14 cellular contexts compared by ENCODE assay signal in genomic region chr10:79183468-79183865, GRCh38.
A peak's percentile ranks its signal among the peaks of the same experiment; 100 is the strongest.
DNase-seq lines count a peak whose midpoint lies in the region; ATAC-seq, FAIRE-seq and TF ChIP-seq lines count a peak whose summit lies in the region.
"Had no signal": no experiment of that assay in that cellular context is flagged by ENCODE, and none has a peak within 500 bp of the region (broad histone marks: within the 10 kb centered on the region; RNA-seq: fewer than 3 reads in every experiment).

No MANE protein-coding gene starts in this region.

- TF ChIP-seq CTCF in astrocyte (IDR thresholded peaks at IDR 0.05; ENCODE audit: insufficient read depth, low read depth, low read length) (no peak), lung (IDR thresholded peaks at IDR 0.05; ENCODE audit: control extremely low read depth, extremely low read depth) (no peak), thyroid gland (IDR thresholded peaks at IDR 0.05) (no peak)

- H3K9ac ChIP-seq in Karpas-422 (ENCODE audit: low read length) = no peak overlapping the region
- peak overlapping the region; percentile 67 for H3K9ac ChIP-seq in astrocyte (ENCODE audit: low read length)

- no peaks in the 10 kb centered on the region for H3K79me2 ChIP-seq in Karpas-422 (ENCODE audit: low read length)
- peaks cover 72% of the 10 kb centered on the region for H3K79me2 ChIP-seq in astrocyte (ENCODE audit: insufficient read depth, low read length)

- intact Hi-C loops in thyroid gland (cut with DNase I) = no loop called here

- peak overlapping the region; percentile 93 for H3K27ac Mint-ChIP-seq in astrocyte (ENCODE audit: unreplicated experiment)
- H3K27ac Mint-ChIP-seq: activated naive CD8-positive, alpha-beta T cell treated with anti-CD3 and anti-CD28 coated beads for 36 hours; CD8-positive, alpha-beta T cell; stimulated activated naive B cell treated with anti-CD40 and anti-IgM and Interleukin-4, amounts not matched to agents 10 μg/mL and 1 μg/mL and 100 μg/mL, for 72 hours had no signal

- H3K4me3 ChIP-seq in Karpas-422 (ENCODE audit: low read length) (no peak overlapping the region), astrocyte (ENCODE audit: insufficient read depth, low read depth, low read length) (no peak overlapping the region), lung (no peak overlapping the region), thyroid gland (replicated peaks in 1 of 3) (no peak overlapping the region)
- H3K4me3 ChIP-seq: coronary artery had no signal

- no peak for ATAC-seq in lung (ENCODE audit: insufficient read depth, low FRiP score)
- no peak for ATAC-seq in HG03460 (IDR thresholded peaks at IDR 0.05; ENCODE audit: unreplicated experiment)
- ATAC-seq: CD8-positive, alpha-beta T cell; stimulated activated naive B cell treated with anti-CD40 and anti-IgM and Interleukin-4, amounts not matched to agents 10 μg/mL and 1 μg/mL and 100 μg/mL, for 72 hours had no signal

- H3K4me2 ChIP-seq in Karpas-422 (ENCODE audit: low read depth, low read length, poor library complexity, severe bottlenecking) (no peak overlapping the region), astrocyte (ENCODE audit: low read length) (peak overlapping the region; percentile 63)

- H3K27me3 Mint-ChIP-seq in astrocyte (ENCODE audit: low read depth, unreplicated experiment) = no peaks in the 10 kb centered on the region
- H3K27me3 Mint-ChIP-seq: activated naive CD8-positive, alpha-beta T cell treated with anti-CD3 and anti-CD28 coated beads for 36 hours had no signal

- H4K20me1 ChIP-seq in Karpas-422 (ENCODE audit: insufficient read depth, low read depth, low read length) (peaks cover 23% of the 10 kb centered on the region; the same call in 1 of the 2 replicates), astrocyte (ENCODE audit: insufficient read depth, low read length) (peaks cover 78% of the 10 kb centered on the region)

- TF ChIP-seq POLR2A in thyroid gland (IDR thresholded peaks at IDR 0.05) = no peak

- WGBS in lung, 2 donors = 80 to 91% methylated on average over 5 of the region's 5 CpGs
- 90 to 98% methylated on average over 5 of the region's 5 CpGs for WGBS in thyroid gland, 2 donors

- peak overlapping the region; percentile 58 for H3K4me3 Mint-ChIP-seq in astrocyte (ENCODE audit: unreplicated experiment)
- H3K4me3 Mint-ChIP-seq: activated naive CD8-positive, alpha-beta T cell treated with anti-CD3 and anti-CD28 coated beads for 36 hours; CD8-positive, alpha-beta T cell; stimulated activated naive B cell treated with anti-CD40 and anti-IgM and Interleukin-4, amounts not matched to agents 10 μg/mL and 1 μg/mL and 100 μg/mL, for 72 hours had no signal

- DNase-seq in Karpas-422 (peak; percentile 36), astrocyte (ENCODE audit: low read depth) (no peak), lung (ENCODE audit: low spot score) (no peak), thyroid gland (no peak), SIG-M5 treated with dmso at 0.1 percent for 504 hours (lab: John Stamatoyannopoulos, UW; ENCODE audit: unreplicated experiment) (no peak), dedifferentiated amniotic fluid mesenchymal stem cell (ENCODE audit: extremely low spot score) (no peak)
- DNase-seq: activated CD4-positive, CD25-positive, alpha-beta regulatory T cell treated with anti-CD3 and anti-CD28 coated beads, Interleukin-2, amount 50 U/mL, for 72 hours; activated naive CD8-positive, alpha-beta T cell treated with anti-CD3 and anti-CD28 coated beads for 36 hours; CD8-positive, alpha-beta T cell; GF-D8; stimulated activated CD4-positive, alpha-beta T cell treated with anti-CD3 and anti-CD28 coated beads, Interleukin-4, amount 100 ng/mL, for 4 hours; stimulated activated naive B cell treated with anti-CD40 and anti-IgM and Interleukin-4, amounts not matched to agents 10 μg/mL and 1 μg/mL and 100 μg/mL, for 72 hours had no signal

- no peaks in the 10 kb centered on the region for H3K9me3 ChIP-seq in Karpas-422 (ENCODE audit: low read length)
- H3K9me3 ChIP-seq in astrocyte (ENCODE audit: insufficient read depth, low read depth, low read length) = no peaks in the 10 kb centered on the region
- H3K9me3 ChIP-seq in lung (ENCODE audit: control insufficient read depth in 2 of 2, insufficient read depth in 1 of 2, low read length in 1 of 2) = no peaks in the 10 kb centered on the region
- no peaks in the 10 kb centered on the region for H3K9me3 ChIP-seq in thyroid gland

- H3K4me1 Mint-ChIP-seq in astrocyte (ENCODE audit: low read depth, unreplicated experiment) = peaks cover 84% of the 10 kb centered on the region
- H3K4me1 Mint-ChIP-seq: activated naive CD8-positive, alpha-beta T cell treated with anti-CD3 and anti-CD28 coated beads for 36 hours had no signal

- FAIRE-seq in astrocyte (lab: Jason Lieb, UNC) = no peak

- H3K4me1 ChIP-seq in Karpas-422 (ENCODE audit: low read length) (peaks cover 39% of the 10 kb centered on the region), astrocyte (ENCODE audit: insufficient read depth, low read length) (peaks cover 68% of the 10 kb centered on the region), lung (ENCODE audit: control insufficient read depth in 2 of 2, insufficient read depth in 2 of 2, low read length in 2 of 2) (peaks cover 19 to 64% of the 10 kb centered on the region in 2 donors), thyroid gland (peaks cover 74 to 95% of the 10 kb centered on the region in 2 donors)

- H3K36me3 ChIP-seq in Karpas-422 (ENCODE audit: insufficient read depth, low read length) (no peaks in the 10 kb centered on the region), astrocyte (ENCODE audit: insufficient read depth, low read length) (peaks cover 6% of the 10 kb centered on the region), lung (ENCODE audit: control insufficient read depth in 2 of 2, insufficient read depth in 2 of 2, low read length in 2 of 2) (peaks cover 0 to 6% of the 10 kb centered on the region in 2 donors), thyroid gland (peaks cover 0 to 3% of the 10 kb centered on the region in 2 donors)

- H2AFZ ChIP-seq in Karpas-422 (ENCODE audit: low read length) (no peak overlapping the region), astrocyte (ENCODE audit: low read depth, low read length) (no peak overlapping the region)

- H3K27ac ChIP-seq in Karpas-422 (ENCODE audit: low read length) = no peak overlapping the region
- peak overlapping the region; percentile 67 for H3K27ac ChIP-seq in astrocyte (ENCODE audit: low read depth, low read length)
- peak overlapping the region; percentile 46 to 83 for H3K27ac ChIP-seq in lung (ENCODE audit: low read depth in 1 of 2, low read length in 1 of 2)
- peak overlapping the region in 2 of 3 donors; percentile 72 to 88 for H3K27ac ChIP-seq in thyroid gland

- H3K9me3 Mint-ChIP-seq in astrocyte (ENCODE audit: unreplicated experiment) = no peaks in the 10 kb centered on the region
- H3K9me3 Mint-ChIP-seq: activated naive CD8-positive, alpha-beta T cell treated with anti-CD3 and anti-CD28 coated beads for 36 hours; CD8-positive, alpha-beta T cell; stimulated activated naive B cell treated with anti-CD40 and anti-IgM and Interleukin-4, amounts not matched to agents 10 μg/mL and 1 μg/mL and 100 μg/mL, for 72 hours had no signal

- H3K27me3 ChIP-seq in Karpas-422 (ENCODE audit: low read length) (no peaks in the 10 kb centered on the region; the same call in 1 of the 2 replicates), astrocyte (ENCODE audit: insufficient read depth, low read length) (no peaks in the 10 kb centered on the region), lung (ENCODE audit: control insufficient read depth, insufficient read depth) (no peaks in the 10 kb centered on the region), thyroid gland (no peaks in the 10 kb centered on the region)

- no peaks in the 10 kb centered on the region for H3K9me2 ChIP-seq in Karpas-422 (replicated peaks; ENCODE audit: insufficient read depth, low read length)

- peaks cover 7% of the 10 kb centered on the region for H3K36me3 Mint-ChIP-seq in astrocyte (ENCODE audit: low read depth, unreplicated experiment)
- H3K36me3 Mint-ChIP-seq: activated naive CD8-positive, alpha-beta T cell treated with anti-CD3 and anti-CD28 coated beads for 36 hours; stimulated activated naive B cell treated with anti-CD40 and anti-IgM and Interleukin-4, amounts not matched to agents 10 μg/mL and 1 μg/mL and 100 μg/mL, for 72 hours had no signal
